In genomic region chr2:101732773-101733256, GRCh38 we compare ENCODE assay signal across 1 cellular context.
TF ChIP-seq lines count a peak whose summit lies in the region.

No MANE protein-coding gene starts in this region.

TF ChIP-seq in HepG2, 621 proteins besides CTCF, POLR2A, EP300 and RAD21 (continued from another document and continues in another):
- TF ChIP-seq MXD4 (CRISPR knock-in tag; IDR thresholded peaks at IDR 0.05) (no peak), ZBTB46 (CRISPR knock-in tag; IDR thresholded peaks at IDR 0.05; ENCODE audit: borderline replicate concordance) (no peak), ZNF235 (CRISPR knock-in tag; IDR thresholded peaks at IDR 0.05; ENCODE audit: borderline replicate concordance) (0 out of 2 replicates have a peak, but pooled peaks have one; percentile 4), TBX3 (IDR thresholded peaks at IDR 0.05; ENCODE audit: borderline replicate concordance) (no peak), ZBTB25 (CRISPR knock-in tag; IDR thresholded peaks at IDR 0.05) (no peak), ERF (CRISPR knock-in tag; IDR thresholded peaks at IDR 0.05) (no peak), SOX6 (IDR thresholded peaks at IDR 0.05) (no peak), SOX6 (CRISPR knock-in tag; IDR thresholded peaks at IDR 0.05) (no peak), MTA3 (CRISPR knock-in tag; IDR thresholded peaks at IDR 0.05) (no peak), NFYB (CRISPR knock-in tag; IDR thresholded peaks at IDR 0.05) (no peak), ZNF292 (CRISPR knock-in tag; IDR thresholded peaks at IDR 0.05; ENCODE audit: borderline replicate concordance, low read depth) (no peak), HHEX (CRISPR knock-in tag; IDR thresholded peaks at IDR 0.05) (no peak), ZNF101 (CRISPR knock-in tag; IDR thresholded peaks at IDR 0.05; ENCODE audit: borderline replicate concordance, low read depth) (no peak), LBX2 (CRISPR knock-in tag; IDR thresholded peaks at IDR 0.05; ENCODE audit: borderline replicate concordance) (no peak), SNAPC2 (CRISPR knock-in tag; IDR thresholded peaks at IDR 0.05) (no peak), ZBED4 (CRISPR knock-in tag; IDR thresholded peaks at IDR 0.05; ENCODE audit: borderline replicate concordance) (no peak), JUNB (CRISPR knock-in tag; IDR thresholded peaks at IDR 0.05; ENCODE audit: borderline replicate concordance) (no peak), GATAD1 (CRISPR knock-in tag; IDR thresholded peaks at IDR 0.05) (no peak), REXO4 (CRISPR knock-in tag; IDR thresholded peaks at IDR 0.05; ENCODE audit: borderline replicate concordance) (no peak), ZNF770 (CRISPR knock-in tag; IDR thresholded peaks at IDR 0.05) (no peak), MED1 (CRISPR knock-in tag; IDR thresholded peaks at IDR 0.05) (no peak), ZNF589 (CRISPR knock-in tag; conservative IDR thresholded peaks at IDR 0.05) (peak; percentile 17), CREBL2 (CRISPR knock-in tag; IDR thresholded peaks at IDR 0.05; ENCODE audit: borderline replicate concordance) (no peak), ZNF605 (CRISPR knock-in tag; IDR thresholded peaks at IDR 0.05) (no peak; the same call in 1 of the 2 replicates), ZNF432 (CRISPR knock-in tag; IDR thresholded peaks at IDR 0.05; ENCODE audit: borderline replicate concordance) (no peak), ZNF703 (CRISPR knock-in tag; IDR thresholded peaks at IDR 0.05; ENCODE audit: borderline replicate concordance) (no peak), ZNF563 (CRISPR knock-in tag; IDR thresholded peaks at IDR 0.05) (no peak), ZNF280B (CRISPR knock-in tag; IDR thresholded peaks at IDR 0.05; ENCODE audit: borderline replicate concordance) (no peak), ZNF3 (CRISPR knock-in tag; IDR thresholded peaks at IDR 0.05) (no peak), U2AF2 (IDR thresholded peaks at IDR 0.05; ENCODE audit: low read depth, low read length) (0 out of 2 replicates have a peak, but pooled peaks have one; percentile 10), GABPB1 (CRISPR knock-in tag; IDR thresholded peaks at IDR 0.05) (no peak), HDAC6 (IDR thresholded peaks at IDR 0.05; ENCODE audit: low read depth, low read length) (no peak), ONECUT2 (CRISPR knock-in tag; IDR thresholded peaks at IDR 0.05) (no peak), JUND (CRISPR knock-in tag; IDR thresholded peaks at IDR 0.05) (no peak), ZNF839 (CRISPR knock-in tag; IDR thresholded peaks at IDR 0.05; ENCODE audit: borderline replicate concordance) (0 out of 2 replicates have a peak, but pooled peaks have one; percentile 43), ZFY (CRISPR knock-in tag; IDR thresholded peaks at IDR 0.05) (no peak), ZNF7 (CRISPR knock-in tag; IDR thresholded peaks at IDR 0.05) (no peak), MIXL1 (CRISPR knock-in tag; IDR thresholded peaks at IDR 0.05) (no peak), ZNF251 (CRISPR knock-in tag; IDR thresholded peaks at IDR 0.05) (no peak), ZNF296 (CRISPR knock-in tag; conservative IDR thresholded peaks at IDR 0.05) (no peak), KMT2A (CRISPR knock-in tag; IDR thresholded peaks at IDR 0.05) (no peak), HOXA9 (CRISPR knock-in tag; IDR thresholded peaks at IDR 0.05; ENCODE audit: borderline replicate concordance) (0 out of 2 replicates have a peak, but pooled peaks have one; percentile 20), ATM (IDR thresholded peaks at IDR 0.05; ENCODE audit: borderline replicate concordance) (no peak), CEBPB (IDR thresholded peaks at IDR 0.05; ENCODE audit: borderline replicate concordance, low read depth, low read length) (no peak), SNAPC5 (CRISPR knock-in tag; IDR thresholded peaks at IDR 0.05; ENCODE audit: borderline replicate concordance) (no peak), RNF219 (CRISPR knock-in tag; IDR thresholded peaks at IDR 0.05) (no peak), ZBTB20 (CRISPR knock-in tag; IDR thresholded peaks at IDR 0.05; ENCODE audit: borderline replicate concordance, low read depth) (no peak; the same call in 1 of the 2 replicates), SMYD3 (CRISPR knock-in tag; IDR thresholded peaks at IDR 0.05) (no peak), THAP11 (CRISPR knock-in tag; IDR thresholded peaks at IDR 0.05) (no peak), ZBTB7A (CRISPR knock-in tag; IDR thresholded peaks at IDR 0.05) (peak; percentile 66; the same call in 1 of the 2 replicates), NRL (CRISPR knock-in tag; IDR thresholded peaks at IDR 0.05; ENCODE audit: borderline replicate concordance) (peak; percentile 4; the same call in 1 of the 2 replicates), SSRP1 (CRISPR knock-in tag; IDR thresholded peaks at IDR 0.05) (no peak)
